8 cellular contexts compared by ENCODE assay signal in the genomic region with DNA sequence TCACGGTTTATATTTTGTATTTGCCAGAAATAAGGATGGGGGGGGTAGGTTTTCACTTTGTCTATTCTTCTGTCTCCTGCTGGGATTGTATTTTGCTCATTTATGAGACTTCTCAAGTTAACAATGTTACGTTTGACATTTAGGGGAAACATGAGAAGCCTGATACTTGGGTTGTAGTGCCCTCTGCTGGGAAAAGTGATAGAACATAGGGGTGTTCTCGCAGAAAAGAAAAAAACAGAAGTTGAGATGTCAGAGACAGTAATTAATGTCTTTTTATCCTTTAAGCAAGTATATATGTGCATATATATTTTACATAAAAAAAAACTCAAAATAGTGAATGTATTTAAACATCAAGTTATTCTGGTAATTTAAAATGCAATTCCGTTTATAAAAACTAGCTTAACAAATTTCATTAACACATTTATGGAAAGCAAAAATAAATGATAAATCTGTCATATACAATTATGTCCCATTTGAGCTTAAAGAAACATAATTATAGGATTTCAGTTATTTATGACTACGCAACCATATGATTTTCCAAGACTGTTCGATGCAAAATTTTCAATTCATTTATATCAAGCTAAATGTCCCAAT. TPM values are rescaled to one million over a fixed set of nuclear protein-coding genes. Genes with fewer than 3 reads are reported as not detected.
A peak's percentile ranks its signal among the peaks of the same experiment; 100 is the strongest.
DNase-seq lines count a peak whose midpoint lies in the region; ATAC-seq, FAIRE-seq and TF ChIP-seq lines count a peak whose summit lies in the region.

No MANE protein-coding gene starts in this region.

- intact Hi-C loops in cardiac septum (cut with DNase I) = loop anchor here (5.0 kb wide), 2 partner anchors 188 to 428 kb away; no protein-coding TSS in a partner anchor

- H3K27me3 ChIP-seq in cardiac muscle cell (no peaks in the 10 kb centered on the region), Peyer's patch (no peaks in the 10 kb centered on the region)

- H3K9me3 ChIP-seq in cardiac muscle cell (ENCODE audit: low read depth) (no peaks in the 10 kb centered on the region), Peyer's patch (no peaks in the 10 kb centered on the region)

- no peaks in the 10 kb centered on the region for H3K4me1 ChIP-seq in cardiac muscle cell (ENCODE audit: low read depth)
- no peaks in the 10 kb centered on the region for H3K4me1 ChIP-seq in Peyer's patch

- DNase-seq in cardiac muscle cell (ENCODE audit: low read depth in 1 of 2, low spot score in 1 of 2) = peak; percentile 70 to 72
- DNase-seq in cardiac septum (ENCODE audit: low spot score) = no peak
- peak; percentile 64 for DNase-seq in LHCN-M2 (ENCODE audit: low read depth)
- no peak for DNase-seq in Peyer's patch
- DNase-seq in midbrain (lab: John Stamatoyannopoulos, UW) = peak; percentile 76

- TF ChIP-seq POLR2A in Peyer's patch (IDR thresholded peaks at IDR 0.05) = no peak

- TF ChIP-seq CTCF in cardiac muscle cell (IDR thresholded peaks at IDR 0.05; ENCODE audit: low read depth, low read length) (peak; percentile 67), Peyer's patch (IDR thresholded peaks at IDR 0.05) (peak in 4 of 6 experiments; percentile 31 to 37 (median 32))

- ATAC-seq in GM21619 (IDR thresholded peaks at IDR 0.05; ENCODE audit: unreplicated experiment) (peak; percentile 85), GM21786 (IDR thresholded peaks at IDR 0.05; ENCODE audit: unreplicated experiment) (no peak)

- no peaks in the 10 kb centered on the region for H3K36me3 ChIP-seq in cardiac muscle cell
- no peaks in the 10 kb centered on the region for H3K36me3 ChIP-seq in Peyer's patch

- peak; percentile 58 for FAIRE-seq in colon (lab: Jason Lieb, UNC)

- no peak overlapping the region for H3K27ac ChIP-seq in cardiac muscle cell
- no peak overlapping the region for H3K27ac ChIP-seq in Peyer's patch

- no peak overlapping the region for H3K4me3 ChIP-seq in cardiac muscle cell
- H3K4me3 ChIP-seq in Peyer's patch = no peak overlapping the region

RNA-seq across cellular contexts. Expression of gene TMPRSS11F, which starts 46.0 kb away (rescaled TPM):
- total RNA-seq in cardiac muscle cell (not detected in 2 replicates), cardiac septum (not detected), LHCN-M2 (2014; rRNA removed) (not detected in 2 replicates), Peyer's patch (not detected)
- polyA plus RNA-seq in cardiac muscle cell = not detected in 2 replicates
- polyA plus RNA-seq in LHCN-M2 (2012) = not detected

Comparison
In these comparisons a context has a peak if more than half of its experiments do, and no peak if none do; other contexts are left out.
1. DNase-seq: peak in cardiac muscle cell (2 of 2), LHCN-M2 (single experiment) and midbrain (single experiment); none in cardiac septum (single experiment) and Peyer's patch (0 of 3).